ENCODE assay signal across 8 cellular contexts in genomic region chr7:73738612-73739386, GRCh38. TPM values are rescaled to one million over a fixed set of nuclear protein-coding genes. Genes with fewer than 3 reads are reported as not detected.
DNase-seq lines count a peak whose midpoint lies in the region; ATAC-seq and TF ChIP-seq lines count a peak whose summit lies in the region.

A gene with protein sequence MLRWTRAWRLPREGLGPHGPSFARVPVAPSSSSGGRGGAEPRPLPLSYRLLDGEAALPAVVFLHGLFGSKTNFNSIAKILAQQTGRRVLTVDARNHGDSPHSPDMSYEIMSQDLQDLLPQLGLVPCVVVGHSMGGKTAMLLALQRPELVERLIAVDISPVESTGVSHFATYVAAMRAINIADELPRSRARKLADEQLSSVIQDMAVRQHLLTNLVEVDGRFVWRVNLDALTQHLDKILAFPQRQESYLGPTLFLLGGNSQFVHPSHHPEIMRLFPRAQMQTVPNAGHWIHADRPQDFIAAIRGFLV (minus strand): TSS chr7:73738802. CDS start chr7:73738770, 32 bp downstream.

- peak within 1 kb of the TSS; percentile 90 for H3K4me3 Mint-ChIP-seq in natural killer cell treated with Interleukin-12 subunit alpha and Interleukin-12 subunit beta and Interleukin-15 and Interleukin-18, amount 100 ng/mL, for 72 hours

- ATAC-seq in natural killer cell treated with Interleukin-12 subunit alpha and Interleukin-12 subunit beta and Interleukin-15 and Interleukin-18, amount 100 ng/mL, for 72 hours: peak; percentile 91 to 94

- peaks cover 10% of the 10 kb centered on the region for H3K27me3 ChIP-seq in H7 (ENCODE audit: control insufficient read depth, insufficient read depth, low read length)

- TF ChIP-seq POLR2A in Raji (IDR thresholded peaks at IDR 0.05; ENCODE audit: insufficient read depth, low read depth, low read length): peak; percentile 79

- no peaks in the 10 kb centered on the region for H3K27me3 Mint-ChIP-seq in natural killer cell treated with Interleukin-12 subunit alpha and Interleukin-12 subunit beta and Interleukin-15 and Interleukin-18, amount 100 ng/mL, for 72 hours

- peak within 1 kb of the TSS; percentile 84 to 85 for H3K27ac Mint-ChIP-seq in natural killer cell treated with Interleukin-12 subunit alpha and Interleukin-12 subunit beta and Interleukin-15 and Interleukin-18, amount 100 ng/mL, for 72 hours

- peak within 1 kb of the TSS; percentile 92 for H3K4me3 ChIP-seq in H7 (ENCODE audit: insufficient read depth, low read depth, low read length)

- no peaks in the 10 kb centered on the region for H3K36me3 Mint-ChIP-seq in natural killer cell treated with Interleukin-12 subunit alpha and Interleukin-12 subunit beta and Interleukin-15 and Interleukin-18, amount 100 ng/mL, for 72 hours

- H3K4me1 Mint-ChIP-seq in natural killer cell treated with Interleukin-12 subunit alpha and Interleukin-12 subunit beta and Interleukin-15 and Interleukin-18, amount 100 ng/mL, for 72 hours (ENCODE audit: low read depth in 2 of 2): peaks cover 12 to 21% of the 10 kb centered on the region in 2 donors

- no peaks in the 10 kb centered on the region for H3K9me3 Mint-ChIP-seq in natural killer cell treated with Interleukin-12 subunit alpha and Interleukin-12 subunit beta and Interleukin-15 and Interleukin-18, amount 100 ng/mL, for 72 hours

- DNase-seq in ELF-1 (ENCODE audit: low read depth, low spot score): peak; percentile 96
- DNase-seq in H7: peak; percentile 99
- DNase-seq in M059J (ENCODE audit: low read depth): peak; percentile 89
- peak; percentile 97 for DNase-seq in activated T-helper 9 cell treated with anti-CD3 and anti-CD28 coated beads, Interleukin-2, amount 50 U/mL, for 16 hours (ENCODE audit: low read depth)
- DNase-seq in fibroblast of peridontal ligament (ENCODE audit: extremely low read depth): peak; percentile 92
- DNase-seq in natural killer cell treated with Interleukin-12 subunit alpha and Interleukin-12 subunit beta and Interleukin-15 and Interleukin-18, amount 100 ng/mL, for 72 hours (ENCODE audit: low spot score): peak; percentile 97
- peak; percentile 98 for DNase-seq in stimulated activated naive CD4-positive, alpha-beta T cell treated with Interleukin-2 at 50 U/mL for 16 hours (lab: John Stamatoyannopoulos, UW)

- peaks cover 8% of the 10 kb centered on the region for H3K36me3 ChIP-seq in H7 (replicated peaks; ENCODE audit: control insufficient read depth, insufficient read depth, low read length)

RNA-seq across cellular contexts. Expression of the gene that starts here (rescaled TPM):
- total RNA-seq in H7 (2014; rRNA removed; shearing (Covaris generic)): 21.2 and 25.7 TPM in 2 replicates
- total RNA-seq in M059J (2014; rRNA removed; shearing (Covaris generic)): 29.0 and 32.2 TPM in 2 replicates
- 10 to 100 TPM; 16.9 to 24.2 TPM for total RNA-seq in natural killer cell treated with Interleukin-12 subunit alpha and Interleukin-12 subunit beta and Interleukin-15 and Interleukin-18, amount 100 ng/mL, for 72 hours

Comparison
In these comparisons a context has a peak if more than half of its experiments do, and no peak if none do; other contexts are left out.
1. Peak in every context shown above with its lines: DNase-seq, ATAC-seq and H3K4me3 ChIP-seq.